ENCODE assay signal across 29 cellular contexts in the genomic region with DNA sequence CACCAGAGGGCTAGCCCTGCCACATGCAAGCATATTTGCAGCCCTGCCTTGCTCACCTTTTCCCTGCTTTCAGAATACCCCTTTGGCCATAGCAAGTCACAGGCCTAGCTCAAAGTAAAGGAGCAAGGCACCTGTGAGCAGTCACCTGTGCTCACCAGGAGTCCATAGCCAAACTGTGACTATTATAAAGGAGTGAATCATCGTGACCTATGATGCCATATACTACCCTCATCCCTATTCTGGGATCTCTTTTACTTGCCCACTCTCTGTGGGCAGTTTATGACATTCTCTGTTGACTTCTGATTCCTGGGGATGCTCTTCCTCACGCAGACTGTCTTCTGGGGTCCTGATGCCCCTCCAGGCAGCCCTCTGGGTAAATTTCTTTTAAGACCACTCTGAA.
DNase-seq lines count a peak whose midpoint lies in the region; ATAC-seq and TF ChIP-seq lines count a peak whose summit lies in the region.
"Had no signal": no experiment of that assay in that cellular context is flagged by ENCODE, and none has a peak within 500 bp of the region (broad histone marks: within the 10 kb centered on the region; RNA-seq: fewer than 3 reads in every experiment).

No MANE protein-coding gene starts in this region.

- peaks cover 17% of the 10 kb centered on the region for H3K27me3 Mint-ChIP-seq in activated T-helper 1 cell treated with anti-CD3 and anti-CD28 coated beads, Interleukin-12 subunit alpha, Interleukin-12 subunit beta, Interleukin-2, Interleukin-4 antibody, amounts not matched to agents 30 ng/mL and 10 ng/mL and 1 ng/mL, durations not matched to agents 14 hours and 24 hours and 36 hours (ENCODE audit: insufficient read depth)

- CTCF ChIA-PET in IMR-90 (lab: Yijun Ruan, JAX) = interaction anchor here (1.2 kb wide), 1 partner anchor 9 kb away, joined by 3 read pairs; no protein-coding TSS in a partner anchor

- peak overlapping the region; percentile 74 for H3K4ac ChIP-seq in IMR-90 (ENCODE audit: low read depth, low read length)

- H3K27me3 ChIP-seq in IMR-90 (ENCODE audit: control insufficient read depth, insufficient read depth, low read length) = no peaks in the 10 kb centered on the region
- H3K27me3 ChIP-seq in RWPE2 (ENCODE audit: insufficient read depth, poor library complexity, severe bottlenecking) = no peaks in the 10 kb centered on the region

- no peak overlapping the region for H3K4me3 ChIP-seq in IMR-90 (ENCODE audit: insufficient read depth, low read depth, low read length)
- H3K4me3 ChIP-seq in RWPE2 (ENCODE audit: severe bottlenecking) = no peak overlapping the region
- H3K4me3 ChIP-seq: esophagus muscularis mucosa, heart right ventricle, tibial artery had no signal

- in situ Hi-C loops in IMR-90 (cut with MboI; ENCODE audit: low sequenced_read_pairs) = no loop called here

- no peaks in the 10 kb centered on the region for H3K36me3 ChIP-seq in IMR-90 (ENCODE audit: control insufficient read depth, insufficient read depth, low read length)
- H3K36me3 ChIP-seq in RWPE2 (ENCODE audit: low read depth) = no peaks in the 10 kb centered on the region
- H3K36me3 ChIP-seq: esophagus muscularis mucosa, heart right ventricle, tibial artery had no signal

- H4K91ac ChIP-seq in IMR-90 (ENCODE audit: insufficient read depth, low read depth, low read length) = peak overlapping the region; percentile 52

- no peak for TF ChIP-seq RAD21 in IMR-90 (IDR thresholded peaks at IDR 0.05; ENCODE audit: low read length)

- no peak overlapping the region for H3K23ac ChIP-seq in IMR-90 (ENCODE audit: low read depth, low read length)

- no peaks in the 10 kb centered on the region for H3K36me3 Mint-ChIP-seq in activated T-helper 1 cell treated with anti-CD3 and anti-CD28 coated beads, Interleukin-12 subunit alpha, Interleukin-12 subunit beta, Interleukin-2, Interleukin-4 antibody, amounts not matched to agents 30 ng/mL and 10 ng/mL and 1 ng/mL, durations not matched to agents 14 hours and 24 hours and 36 hours (ENCODE audit: low read depth)
- H3K36me3 Mint-ChIP-seq: activated naive CD8-positive, alpha-beta T cell treated with anti-CD3 and anti-CD28 coated beads for 36 hours had no signal

- dilution Hi-C loops in IMR-90 (cut with HindIII; ENCODE audit: low sequenced_read_pairs, unreplicated experiment) = no loop called here

- H3K4me2 ChIP-seq in IMR-90 (ENCODE audit: low read depth, low read length) = no peak overlapping the region

- no peak overlapping the region for H3K9ac ChIP-seq in IMR-90 (ENCODE audit: low read depth, low read length)

- no peak overlapping the region for H4K5ac ChIP-seq in IMR-90 (ENCODE audit: low read depth, low read length)

- POLR2A ChIA-PET in IMR-90 (lab: Charles Lee; ENCODE audit: unreplicated experiment) = no interaction called here

- H2AFZ ChIP-seq in IMR-90 (replicated peaks; ENCODE audit: low read length, poor library complexity) = peak overlapping the region; percentile 59

- H2BK20ac ChIP-seq in IMR-90 (ENCODE audit: low read depth, low read length) = peak overlapping the region; percentile 82

- peaks cover 7% of the 10 kb centered on the region; the same call in 1 of the 2 replicates for H3K4me1 ChIP-seq in IMR-90 (ENCODE audit: control insufficient read depth, insufficient read depth, low read length)
- H3K4me1 ChIP-seq in RWPE2 (ENCODE audit: insufficient read depth, poor library complexity, severe bottlenecking) = peaks cover 15% of the 10 kb centered on the region
- H3K4me1 ChIP-seq: esophagus muscularis mucosa, heart right ventricle, tibial artery had no signal

- H3K9me3 ChIP-seq in IMR-90 (ENCODE audit: control insufficient read depth, insufficient read depth, low read length) (peaks cover 4% of the 10 kb centered on the region; the same call in 1 of the 2 replicates), RWPE2 (ENCODE audit: severe bottlenecking) (no peaks in the 10 kb centered on the region)

- BruUV-seq in IMR-90 (replicated peaks; lab: Mats Ljungman, UMichigan) = no TSS peak

- WGBS in IMR-90 (ENCODE audit: extremely low coverage in 2 of 2, insufficient read length in 1 of 2), 2 experiments = no CpG with 5 or more reads among the region's 2 CpGs

- TF ChIP-seq CTCF in IMR-90 (conservative IDR thresholded peaks at IDR 0.05; ENCODE audit: low read depth, low read length) = no peak
- TF ChIP-seq CTCF in RWPE2 (IDR thresholded peaks at IDR 0.05; ENCODE audit: poor library complexity, severe bottlenecking) = no peak

- no peaks in the 10 kb centered on the region for H3K9me3 Mint-ChIP-seq in activated T-helper 1 cell treated with anti-CD3 and anti-CD28 coated beads, Interleukin-12 subunit alpha, Interleukin-12 subunit beta, Interleukin-2, Interleukin-4 antibody, amounts not matched to agents 30 ng/mL and 10 ng/mL and 1 ng/mL, durations not matched to agents 14 hours and 24 hours and 36 hours

- peak overlapping the region; percentile 13 to 53; a peak in 2 of 4 replicates for H4K8ac ChIP-seq in IMR-90 (ENCODE audit: low read depth in 2 of 2, low read length in 2 of 2)

- H2BK5ac ChIP-seq in IMR-90 (ENCODE audit: low read depth, low read length, poor library complexity, severe bottlenecking) = peak overlapping the region; percentile 43

- H4K20me1 ChIP-seq in IMR-90 (ENCODE audit: insufficient read depth, low read length) = no peaks in the 10 kb centered on the region

- H3K27ac ChIP-seq in IMR-90 (ENCODE audit: insufficient read depth, low read length) = no peak overlapping the region; the same call in 1 of the 2 replicates
- peak overlapping the region; percentile 56 for H3K27ac ChIP-seq in RWPE2 (ENCODE audit: poor library complexity, severe bottlenecking)
- H3K27ac ChIP-seq in epithelial cell of prostate = peak overlapping the region; percentile 20
- H3K27ac ChIP-seq: C4-2B, esophagus muscularis mucosa, heart right ventricle, tibial artery, VCaP had no signal

- no peak overlapping the region for H2AK9ac ChIP-seq in IMR-90 (replicated peaks; ENCODE audit: low read depth, low read length, poor library complexity)

- 0 out of 2 replicates have a peak overlapping the region, but pooled peaks have one; percentile 36 for H3K56ac ChIP-seq in IMR-90 (ENCODE audit: extremely low read depth, insufficient read depth, low read length)

- ATAC-seq in IMR-90 (ENCODE audit: low read depth) = no peak
- peak; percentile 52; the same call in 2 of the 3 replicates for ATAC-seq in RWPE2 (ENCODE audit: low read depth)
- ATAC-seq: activated CD4-positive, alpha-beta T cell treated with anti-CD3 and anti-CD28 coated beads for 36 hours; activated CD8-positive, alpha-beta T cell treated with anti-CD3 and anti-CD28 coated beads, Interleukin-2, amount 10 ng/mL, durations not matched to agents 7 days and 5 days; HCT116; heart right ventricle; naive thymus-derived CD8-positive, alpha-beta T cell had no signal

- H2AK5ac ChIP-seq in IMR-90 (ENCODE audit: low read depth, low read length) = peak overlapping the region; percentile 65

- no peak for TF ChIP-seq POLR2A in IMR-90 (IDR thresholded peaks at IDR 0.05; ENCODE audit: low read depth, low read length)

- DNase-seq in IMR-90 (no peak), RWPE2 (ENCODE audit: low spot score) (no peak), epithelial cell of prostate (ENCODE audit: low read depth, low spot score) (no peak), renal cortical epithelial cell (ENCODE audit: low read depth) (peak; percentile 56), T1000 (lab: John Stamatoyannopoulos, UW) (no peak), DMS79 (lab: John Stamatoyannopoulos, UW) (no peak)
- no peak for DNase-seq in activated T-helper 1 cell treated with anti-CD3 and anti-CD28 coated beads, Interleukin-12 subunit alpha, Interleukin-12 subunit beta, Interleukin-2, Interleukin-4 antibody, amounts not matched to agents 30 ng/mL and 10 ng/mL and 1 ng/mL, durations not matched to agents 14 hours and 24 hours and 36 hours (ENCODE audit: low spot score)
- DNase-seq: activated CD4-positive, alpha-beta T cell treated with anti-CD3 and anti-CD28 coated beads for 36 hours; activated CD8-positive, alpha-beta T cell treated with anti-CD3 and anti-CD28 coated beads, Interleukin-2, amount 10 ng/mL, durations not matched to agents 7 days and 5 days; activated gamma-delta T cell; activated naive CD8-positive, alpha-beta T cell treated with anti-CD3 and anti-CD28 coated beads for 36 hours; activated T-cell treated with anti-CD3 and anti-CD28 coated beads for 4 hours; anterior cingulate cortex; caudate nucleus; COR-L47; GDM1; heart right ventricle; Kasumi-1; MV-4-11; naive thymus-derived CD8-positive, alpha-beta T cell; NCI-H1694; SHP77; stimulated activated CD4-positive, alpha-beta T cell treated with anti-CD3 and anti-CD28 coated beads, Interleukin-15, amount 100 ng/mL, for 24 hours; stimulated activated CD4-positive, alpha-beta T cell treated with anti-CD3 and anti-CD28 coated beads, Interleukin-4, amount 100 ng/mL, for 4 hours had no signal

- H3K18ac ChIP-seq in IMR-90 (ENCODE audit: low read depth, low read length) = no peak overlapping the region

- H3K4me3 Mint-ChIP-seq in activated T-helper 1 cell treated with anti-CD3 and anti-CD28 coated beads, Interleukin-12 subunit alpha, Interleukin-12 subunit beta, Interleukin-2, Interleukin-4 antibody, amounts not matched to agents 30 ng/mL and 10 ng/mL and 1 ng/mL, durations not matched to agents 14 hours and 24 hours and 36 hours = no peak overlapping the region
- H3K4me3 Mint-ChIP-seq: activated CD4-positive, alpha-beta T cell treated with anti-CD3 and anti-CD28 coated beads for 36 hours; activated CD8-positive, alpha-beta T cell treated with anti-CD3 and anti-CD28 coated beads, Interleukin-2, amount 10 ng/mL, durations not matched to agents 7 days and 5 days; activated naive CD8-positive, alpha-beta T cell treated with anti-CD3 and anti-CD28 coated beads for 36 hours; naive thymus-derived CD8-positive, alpha-beta T cell had no signal

- peak overlapping the region; percentile 38 for H2BK15ac ChIP-seq in IMR-90 (ENCODE audit: low read depth, low read length)

- no peaks in the 10 kb centered on the region for H3K4me1 Mint-ChIP-seq in activated T-helper 1 cell treated with anti-CD3 and anti-CD28 coated beads, Interleukin-12 subunit alpha, Interleukin-12 subunit beta, Interleukin-2, Interleukin-4 antibody, amounts not matched to agents 30 ng/mL and 10 ng/mL and 1 ng/mL, durations not matched to agents 14 hours and 24 hours and 36 hours (ENCODE audit: low read depth)
- H3K4me1 Mint-ChIP-seq: activated CD4-positive, alpha-beta T cell treated with anti-CD3 and anti-CD28 coated beads for 36 hours; activated naive CD8-positive, alpha-beta T cell treated with anti-CD3 and anti-CD28 coated beads for 36 hours; naive thymus-derived CD8-positive, alpha-beta T cell had no signal

- peak overlapping the region; percentile 74 for H2BK120ac ChIP-seq in IMR-90 (ENCODE audit: low read depth, low read length)

- H3K27ac Mint-ChIP-seq in activated T-helper 1 cell treated with anti-CD3 and anti-CD28 coated beads, Interleukin-12 subunit alpha, Interleukin-12 subunit beta, Interleukin-2, Interleukin-4 antibody, amounts not matched to agents 30 ng/mL and 10 ng/mL and 1 ng/mL, durations not matched to agents 14 hours and 24 hours and 36 hours = no peak overlapping the region
- H3K27ac Mint-ChIP-seq: activated CD4-positive, alpha-beta T cell treated with anti-CD3 and anti-CD28 coated beads for 36 hours; activated CD8-positive, alpha-beta T cell treated with anti-CD3 and anti-CD28 coated beads, Interleukin-2, amount 10 ng/mL, durations not matched to agents 7 days and 5 days; activated naive CD8-positive, alpha-beta T cell treated with anti-CD3 and anti-CD28 coated beads for 36 hours had no signal

- peaks cover 3% of the 10 kb centered on the region; the same call in 1 of the 2 replicates for H3K9me1 ChIP-seq in IMR-90 (ENCODE audit: insufficient read depth, low read length)

- no peaks in the 10 kb centered on the region for H3K79me1 ChIP-seq in IMR-90 (ENCODE audit: low read depth in 1 of 2, low read length in 2 of 2)

- H3K14ac ChIP-seq in IMR-90 (replicated peaks; ENCODE audit: low read depth, low read length) = 0 out of 2 replicates have a peak overlapping the region, but pooled peaks have one; percentile 20

- intact Hi-C loops in IMR-90 (cut with micrococcal nuclease) = no loop called here
- intact Hi-C loops in activated T-helper 1 cell treated with anti-CD3 and anti-CD28 coated beads, Interleukin-12 subunit alpha, Interleukin-12 subunit beta, Interleukin-2, Interleukin-4 antibody, amounts not matched to agents 30 ng/mL and 10 ng/mL and 1 ng/mL, durations not matched to agents 14 hours and 24 hours and 36 hours (cut with micrococcal nuclease) = no loop called here
